ENCODE assay signal across 11 cellular contexts in genomic region chr11:65853249-65853979, GRCh38. TPM values are rescaled to one million over a fixed set of nuclear protein-coding genes. Genes with fewer than 3 reads are reported as not detected.
A peak's percentile ranks its signal among the peaks of the same experiment; 100 is the strongest.
DNase-seq lines count a peak whose midpoint lies in the region; ATAC-seq and TF ChIP-seq lines count a peak whose summit lies in the region.
"Had no signal": no experiment of that assay in that cellular context is flagged by ENCODE, and none has a peak within 500 bp of the region (broad histone marks: within the 10 kb centered on the region; RNA-seq: fewer than 3 reads in every experiment).

No MANE protein-coding gene starts in this region.

- BruUV-seq in Calu3 (replicated peaks; lab: Mats Ljungman, UMichigan), result no TSS peak

- peak; percentile 5 for TF ChIP-seq POLR2A in GM19099 (IDR thresholded peaks at IDR 0.05; ENCODE audit: extremely low read depth, insufficient read length, low read depth)

- in situ Hi-C loops in KBM-7 (cut with MboI; ENCODE audit: low pct_unique_long_range_greater_than_20kb, low sequenced_read_pairs), result no loop called here

- intact Hi-C loops in Calu3 (cut with micrococcal nuclease; ENCODE audit: unreplicated experiment), result no loop called here

- H3K4me1 Mint-ChIP-seq in Calu3 (ENCODE audit: low read depth, unreplicated experiment) (peaks cover 33% of the 10 kb centered on the region), naive B cell (peaks cover 28 to 42% (median 41%) of the 10 kb centered on the region in 3 donors)
- peaks cover 33 to 37% of the 10 kb centered on the region in 2 donors for H3K4me1 Mint-ChIP-seq in effector memory CD8-positive, alpha-beta T cell (ENCODE audit: low read depth in 2 of 2)

- peak overlapping the region; percentile 79 for H3K27ac Mint-ChIP-seq in Calu3 (ENCODE audit: unreplicated experiment)
- peak overlapping the region in 4 of 6 donors; percentile 42 to 67 (median 57) for H3K27ac Mint-ChIP-seq in naive B cell
- H3K27ac Mint-ChIP-seq in effector memory CD8-positive, alpha-beta T cell, result peak overlapping the region in 1 of 2 donors; percentile 83

- ATAC-seq in naive B cell (ENCODE audit: low read depth in 2 of 2) (no peak), HG02852 (IDR thresholded peaks at IDR 0.05; ENCODE audit: unreplicated experiment) (no peak)
- ATAC-seq in effector memory CD8-positive, alpha-beta T cell (replicated peaks), result no peak

- no peak for TF ChIP-seq CTCF in Calu3 (IDR thresholded peaks at IDR 0.05; ENCODE audit: unreplicated experiment)

- H3K4me3 Mint-ChIP-seq in Calu3 (ENCODE audit: low read depth, unreplicated experiment), result no peak overlapping the region
- H3K4me3 Mint-ChIP-seq in naive B cell, result peak overlapping the region in 2 of 8 donors; percentile 76 to 91
- H3K4me3 Mint-ChIP-seq in effector memory CD8-positive, alpha-beta T cell, result no peak overlapping the region

- H3K36me3 Mint-ChIP-seq in Calu3 (ENCODE audit: insufficient read depth, unreplicated experiment) (peaks cover 97% of the 10 kb centered on the region), naive B cell (peaks cover 14 to 26% of the 10 kb centered on the region in 2 donors)
- peaks cover 81% of the 10 kb centered on the region for H3K36me3 Mint-ChIP-seq in effector memory CD8-positive, alpha-beta T cell (ENCODE audit: insufficient read depth)

- H3K27me3 Mint-ChIP-seq in Calu3 (ENCODE audit: unreplicated experiment), result no peaks in the 10 kb centered on the region
- H3K27me3 Mint-ChIP-seq in naive B cell, result no peaks in the 10 kb centered on the region
- no peaks in the 10 kb centered on the region for H3K27me3 Mint-ChIP-seq in effector memory CD8-positive, alpha-beta T cell

- no peaks in the 10 kb centered on the region for H3K9me3 Mint-ChIP-seq in Calu3 (ENCODE audit: low read depth, unreplicated experiment)
- H3K9me3 Mint-ChIP-seq in naive B cell, result no peaks in the 10 kb centered on the region
- H3K9me3 Mint-ChIP-seq in effector memory CD8-positive, alpha-beta T cell, result no peaks in the 10 kb centered on the region

- CTCF ChIA-PET in Calu3 (lab: Charles Lee), result interaction anchor here (0.7 to 1.0 kb wide), 2 partner anchors 37 to 713 kb away, joined by 3 read pairs; partner anchors contain the start of gene CCDC85B

- DNase-seq in Calu3 (no peak), astrocyte of the hippocampus (ENCODE audit: low read depth, low spot score) (peak; percentile 2), naive B cell (no peak), C1 segment of cervical spinal cord (lab: John Stamatoyannopoulos, UW) (no peak), KBM-7 (no peak)
- no peak for DNase-seq in effector memory CD8-positive, alpha-beta T cell
- DNase-seq: activated CD8-positive, alpha-beta memory T cell treated with anti-CD3 and anti-CD28 coated beads for 24 hours; NCI-H1048 had no signal

RNA-seq across cellular contexts. Expression of gene CFL1, which starts 4.6 kb away (rescaled TPM):
- total RNA-seq in Calu3 (2022), result 955 and 963 TPM in 2 replicates
- 1,000 to 10,000 TPM; 1,822 to 2,570 (median 2,214) TPM for polyA plus RNA-seq in naive B cell (ENCODE audit: low read depth in 6 of 6)

RNA-seq across cellular contexts. Expression of gene MUS81, which starts 6.8 kb away (rescaled TPM):
- 50.8 and 67.6 TPM in 2 replicates for total RNA-seq in Calu3 (2022)
- 10 to 100 TPM in 5 of 6 donors, 1 to 10 TPM in 1; 3.2 to 32.0 (median 22.8) TPM for polyA plus RNA-seq in naive B cell (ENCODE audit: low read depth in 6 of 6)

RNA-seq across cellular contexts. Expression of gene EFEMP2, which starts 19.2 kb away (rescaled TPM):
- total RNA-seq in Calu3 (2022), result 3.4 and 3.8 TPM in 2 replicates
- 1 to 10 TPM in 2 of 6 donors, under 1 TPM in 1, not detected in 3; 0.29 to 1.5 (median 1.1) TPM for polyA plus RNA-seq in naive B cell (ENCODE audit: low read depth in 6 of 6)

RNA-seq across cellular contexts. Expression of gene SNX32, which starts 19.7 kb away (rescaled TPM):
- not detected in 2 replicates for total RNA-seq in Calu3 (2022)
- 1 to 10 TPM in 5 of 6 donors, not detected in 1; 1.2 to 2.6 (median 1.7) TPM for polyA plus RNA-seq in naive B cell (ENCODE audit: low read depth in 6 of 6)
- total RNA-seq: RPMI7951 had no signal

RNA-seq across cellular contexts. Expression of gene CTSW, which starts 26.2 kb away (rescaled TPM):
- total RNA-seq in Calu3 (2022), result not detected in 2 replicates
- polyA plus RNA-seq in naive B cell (ENCODE audit: low read depth in 6 of 6), result 1 to 10 TPM in 5 of 6 donors, under 1 TPM in 1; 0.68 to 7.2 (median 3.0) TPM
